8 cellular contexts compared by ENCODE assay signal in genomic region chr9:98254236-98255063, GRCh38. TPM values are rescaled to one million over a fixed set of nuclear protein-coding genes. Genes with fewer than 3 reads are reported as not detected.
DNase-seq lines count a peak whose midpoint lies in the region; ATAC-seq and TF ChIP-seq lines count a peak whose summit lies in the region.

No MANE protein-coding gene starts in this region.

- H3K4me3 ChIP-seq in BE2C (ENCODE audit: low read depth, low read length) (peak overlapping the region; percentile 71), MM.1S (ENCODE audit: low read length) (peak overlapping the region; percentile 82), ectodermal cell (ENCODE audit: insufficient read depth, low read depth, low read length) (peak overlapping the region; percentile 77)

- H3K4me2 ChIP-seq in MM.1S (ENCODE audit: low read depth, low read length): peak overlapping the region; percentile 100

- intact Hi-C loops in natural killer cell (cut with micrococcal nuclease): loop anchor here (2.0 to 10.0 kb wide), 3 partner anchors 62 to 332 kb away; partner anchors contain the start of genes CORO2A and TRMO

- H2AFZ ChIP-seq in MM.1S (ENCODE audit: low read length): peak overlapping the region; percentile 79; the same call in 1 of the 2 replicates

- H3K4me1 Mint-ChIP-seq in natural killer cell: peaks cover 33 to 40% of the 10 kb centered on the region in 2 donors

- H3K9ac ChIP-seq in MM.1S (ENCODE audit: low read length): no peak overlapping the region; the same call in 1 of the 2 replicates

- H3K79me2 ChIP-seq in MM.1S (ENCODE audit: low read length): no peaks in the 10 kb centered on the region

- H3K27ac ChIP-seq in MM.1S (ENCODE audit: low read length): no peak overlapping the region
- H3K27ac ChIP-seq in ectodermal cell (ENCODE audit: insufficient read depth, low read depth, low read length, poor library complexity, severe bottlenecking): no peak overlapping the region

- no peaks in the 10 kb centered on the region for H3K36me3 Mint-ChIP-seq in natural killer cell

- no peak for ATAC-seq in natural killer cell

- H3K9me3 Mint-ChIP-seq in natural killer cell: no peaks in the 10 kb centered on the region

- WGBS in ectodermal cell, 2 experiments: 49 to 54% methylated on average over 6 of the region's 6 CpGs

- TF ChIP-seq CTCF in BE2C (IDR thresholded peaks at IDR 0.05; ENCODE audit: low read depth, low read length) (no peak), MM.1S (IDR thresholded peaks at IDR 0.05; ENCODE audit: low read length) (no peak), natural killer cell (IDR thresholded peaks at IDR 0.05) (no peak)

- no peaks in the 10 kb centered on the region; the same call in 1 of the 2 replicates for H3K4me1 ChIP-seq in BE2C
- H3K4me1 ChIP-seq in MM.1S (ENCODE audit: low read length): peaks cover 6% of the 10 kb centered on the region; the same call in 1 of the 2 replicates
- H3K4me1 ChIP-seq in ectodermal cell (ENCODE audit: control insufficient read depth, insufficient read depth, low read length): peaks cover 11% of the 10 kb centered on the region

- no peaks in the 10 kb centered on the region for H3K9me2 ChIP-seq in MM.1S (replicated peaks; ENCODE audit: insufficient read depth, low read length)

- peak overlapping the region; percentile 95 to 98 for H3K27ac Mint-ChIP-seq in natural killer cell

- H3K36me3 ChIP-seq in BE2C (no peaks in the 10 kb centered on the region), MM.1S (replicated peaks; ENCODE audit: insufficient read depth, low read length) (no peaks in the 10 kb centered on the region), ectodermal cell (ENCODE audit: control insufficient read depth, insufficient read depth, low read length) (no peaks in the 10 kb centered on the region)

- peaks cover 11% of the 10 kb centered on the region for H3F3A ChIP-seq in MM.1S (ENCODE audit: insufficient read depth, low read length)

- H3K9me3 ChIP-seq in BE2C: no peaks in the 10 kb centered on the region
- H3K9me3 ChIP-seq in MM.1S (replicated peaks; ENCODE audit: insufficient read depth, low read length): no peaks in the 10 kb centered on the region
- no peaks in the 10 kb centered on the region for H3K9me3 ChIP-seq in ectodermal cell (ENCODE audit: control insufficient read depth, low read length)

- H3K4me3 Mint-ChIP-seq in natural killer cell: peak overlapping the region; percentile 98

- no peaks in the 10 kb centered on the region for H3K27me3 Mint-ChIP-seq in natural killer cell (ENCODE audit: low read depth in 2 of 2)

- DNase-seq in BE2C (no peak), MM.1S (no peak), natural killer cell (no peak), NCI-H446 treated with DMSO at 0.1 percent for 48 hours (lab: John Stamatoyannopoulos, UW) (no peak), dermis blood vessel endothelial cell (no peak), COR-L47 (lab: John Stamatoyannopoulos, UW) (no peak)
- DNase-seq in stimulated activated CD4-positive, alpha-beta T cell treated with anti-CD3 and anti-CD28 coated beads, Interleukin-2, amount 100 ng/mL, for 24 hours: no peak

- H3K27me3 ChIP-seq in BE2C: no peaks in the 10 kb centered on the region
- 0 out of 2 replicates have a peak, but pooled peaks cover 6% of the 10 kb centered on the region for H3K27me3 ChIP-seq in MM.1S (replicated peaks; ENCODE audit: insufficient read depth, low read length)
- H3K27me3 ChIP-seq in ectodermal cell (ENCODE audit: control insufficient read depth, insufficient read depth, low read length, poor library complexity, severe bottlenecking): peaks cover 19% of the 10 kb centered on the region

- H4K20me1 ChIP-seq in MM.1S (ENCODE audit: insufficient read depth, low read length): no peaks in the 10 kb centered on the region

RNA-seq across cellular contexts. Expression of gene TBC1D2, which starts 1.0 kb away (rescaled TPM):
- polyA plus RNA-seq in BE2C (2012; ENCODE audit: insufficient read depth, insufficient read length, low read depth): 3.9 TPM
- polyA plus RNA-seq in ectodermal cell (2013, experiment 1 of 4): 1.6 TPM
- polyA plus RNA-seq in ectodermal cell (2013, experiment 2 of 4): 1.8 TPM
- polyA plus RNA-seq in ectodermal cell (2013, experiment 3 of 4): 1.6 TPM
- polyA plus RNA-seq in ectodermal cell (2013, experiment 4 of 4): 1.1 TPM
- 1 to 10 TPM; 5.0 to 8.9 (median 7.0) TPM for total RNA-seq in natural killer cell
- total RNA-seq in dermis blood vessel endothelial cell: 4.0 and 4.8 TPM in 2 replicates
